Comparison of ENCODE assay signal across 9 cellular contexts in genomic region chr2:121689356-121689755, GRCh38. TPM values are rescaled to one million over a fixed set of nuclear protein-coding genes. Genes with fewer than 3 reads are reported as not detected.
DNase-seq lines count a peak whose midpoint lies in the region; ATAC-seq, FAIRE-seq and TF ChIP-seq lines count a peak whose summit lies in the region.
"Had no signal": no experiment of that assay in that cellular context is flagged by ENCODE, and none has a peak within 500 bp of the region (broad histone marks: within the 10 kb centered on the region; RNA-seq: fewer than 3 reads in every experiment).

No MANE protein-coding gene starts in this region.

- H3K27me3 ChIP-seq in GM23338 (ENCODE audit: insufficient read depth) (no peaks in the 10 kb centered on the region), pancreas (no peaks in the 10 kb centered on the region)

- no peak overlapping the region for H2AFZ ChIP-seq in GM23338

- H3K9me3 ChIP-seq in pancreas = no peaks in the 10 kb centered on the region

- peaks cover 16% of the 10 kb centered on the region for H3K4me1 Mint-ChIP-seq in GM23338

- intact Hi-C loops in pancreas (cut with DNase I) = no loop called here

- DNase-seq in GM23338 (ENCODE audit: low spot score) (peak; percentile 40), NCI-H748 (lab: John Stamatoyannopoulos, UW; ENCODE audit: unreplicated experiment) (peak; percentile 96), epidermal melanocyte (ENCODE audit: insufficient read length, low spot score) (peak; percentile 69), pancreas (peak in 4 of 6 donors; percentile 38 to 49 (median 44))
- DNase-seq in activated naive CD4-positive, alpha-beta T cell treated with anti-CD3 and anti-CD28 coated beads, Interleukin-2, amount 50 U/mL, for 16 hours = no peak
- DNase-seq in activated effector memory CD4-positive, alpha-beta T cell treated with anti-CD3 and anti-CD28 coated beads, Interleukin-2, amount 50 U/mL, for 16 hours = no peak
- DNase-seq in stimulated activated CD4-positive, alpha-beta T cell treated with anti-CD3 and anti-CD28 coated beads, Interleukin-4, amount 100 ng/mL, for 1 hour = no peak
- DNase-seq: activated CD8-positive, alpha-beta T cell treated with anti-CD3 and anti-CD28 coated beads, Interleukin-2, amount 10 ng/mL, durations not matched to agents 7 days and 5 days had no signal

- H3K27me3 Mint-ChIP-seq in GM23338 (ENCODE audit: insufficient read depth, low read depth, poor library complexity) = peaks cover 12% of the 10 kb centered on the region

- H3K4me3 Mint-ChIP-seq in GM23338 = no peak overlapping the region
- H3K4me3 Mint-ChIP-seq: activated CD8-positive, alpha-beta T cell treated with anti-CD3 and anti-CD28 coated beads, Interleukin-2, amount 10 ng/mL, durations not matched to agents 7 days and 5 days had no signal

- TF ChIP-seq CTCF in GM23338 (conservative IDR thresholded peaks at IDR 0.05; ENCODE audit: low read depth in 2 of 2) (peak; percentile 38; a peak in 3 of 4 replicates), pancreas (IDR thresholded peaks at IDR 0.05) (peak in 2 of 4 donors; percentile 21 to 22)

- H3K27ac Mint-ChIP-seq in GM23338 = no peak overlapping the region
- H3K27ac Mint-ChIP-seq: activated CD8-positive, alpha-beta T cell treated with anti-CD3 and anti-CD28 coated beads, Interleukin-2, amount 10 ng/mL, durations not matched to agents 7 days and 5 days had no signal

- H4K20me1 ChIP-seq in GM23338 (replicated peaks; ENCODE audit: insufficient read depth) = no peaks in the 10 kb centered on the region

- no peak overlapping the region for H3K27ac ChIP-seq in GM23338 (ENCODE audit: low read depth)
- H3K27ac ChIP-seq in pancreas = peak overlapping the region in 1 of 4 donors; percentile 42

- H3K79me2 ChIP-seq in GM23338 (replicated peaks; ENCODE audit: insufficient read depth) = no peaks in the 10 kb centered on the region

- no peak overlapping the region for H3K4me2 ChIP-seq in GM23338

- peaks cover 11% of the 10 kb centered on the region for H3K36me3 Mint-ChIP-seq in GM23338 (ENCODE audit: low read depth)

- peaks cover 6% of the 10 kb centered on the region for H3K9me3 Mint-ChIP-seq in GM23338

- 11% methylated on average over 4 of the region's 4 CpGs for WGBS in pancreas, 2 donors

- ATAC-seq in GM23338 = no peak
- peak; percentile 91 to 96 (median 94) for ATAC-seq in pancreas
- ATAC-seq in GM19328 (IDR thresholded peaks at IDR 0.05; ENCODE audit: unreplicated experiment) = no peak
- ATAC-seq: activated CD8-positive, alpha-beta T cell treated with anti-CD3 and anti-CD28 coated beads, Interleukin-2, amount 10 ng/mL, durations not matched to agents 7 days and 5 days had no signal

- H3K4me3 ChIP-seq in GM23338 (no peak overlapping the region), pancreas (no peak overlapping the region)

- FAIRE-seq in pancreas (lab: Jason Lieb, UNC) = no peak

- H3K9me2 ChIP-seq in GM23338 (ENCODE audit: insufficient read depth) = no peaks in the 10 kb centered on the region

- 0 out of 2 replicates have a peak, but pooled peaks cover 6% of the 10 kb centered on the region for H3F3A ChIP-seq in GM23338 (replicated peaks; ENCODE audit: low read depth)

- peaks cover 25% of the 10 kb centered on the region for H3K4me1 ChIP-seq in GM23338 (ENCODE audit: insufficient read depth)
- peaks cover 0 to 5% (median 0%) of the 10 kb centered on the region in 3 donors for H3K4me1 ChIP-seq in pancreas

- H3K36me3 ChIP-seq in GM23338 (ENCODE audit: insufficient read depth) (no peaks in the 10 kb centered on the region), pancreas (no peaks in the 10 kb centered on the region)

TF ChIP-seq in GM23338, 12 proteins besides CTCF, POLR2A, EP300 and RAD21 (continues in another document):
- TF ChIP-seq EZH2 (IDR thresholded peaks at IDR 0.05; ENCODE audit: low read depth, unreplicated experiment) = no peak
- TF ChIP-seq ZNF114 (CRISPR knock-in tag; IDR thresholded peaks at IDR 0.05) = no peak
- TF ChIP-seq JUNB (IDR thresholded peaks at IDR 0.05; ENCODE audit: unreplicated experiment) = no peak
- TF ChIP-seq CREB1 (CRISPR knock-in tag; IDR thresholded peaks at IDR 0.05; ENCODE audit: low read depth) = no peak
- TF ChIP-seq STAT1 (IDR thresholded peaks at IDR 0.05; ENCODE audit: unreplicated experiment) = no peak
- TF ChIP-seq POLR2AphosphoS5 (IDR thresholded peaks at IDR 0.05; ENCODE audit: low read depth) = no peak
- TF ChIP-seq ZNF331 (CRISPR knock-in tag; IDR thresholded peaks at IDR 0.05; ENCODE audit: low read depth) = no peak
- TF ChIP-seq EZH2phosphoT487 (IDR thresholded peaks at IDR 0.05; ENCODE audit: unreplicated experiment) = no peak
- TF ChIP-seq REST (IDR thresholded peaks at IDR 0.05; ENCODE audit: unreplicated experiment) = no peak
- TF ChIP-seq NANOG (IDR thresholded peaks at IDR 0.05; ENCODE audit: borderline replicate concordance) = no peak

RNA-seq across cellular contexts. Expression of gene CLASP1, which starts 40.1 kb away (rescaled TPM):
- total RNA-seq in GM23338 (2014; rRNA removed; shearing (Covaris generic)) = 47.9 and 56.3 TPM in 2 replicates
- 11.6 and 16.6 TPM in 2 replicates for polyA plus RNA-seq in GM23338 (2016; fragmentation: Nextera tagmentation; extraction: Ambion mirVana)
- 10 to 100 TPM; 17.1 to 34.5 (median 23.2) TPM for total RNA-seq in pancreas
- polyA plus RNA-seq in pancreas = 1 to 10 TPM; 8.9 to 9.3 TPM

RNA-seq across cellular contexts. Expression of gene NIFK, which starts 47.3 kb away (rescaled TPM):
- 98.8 and 106 TPM in 2 replicates for total RNA-seq in GM23338 (2014; rRNA removed; shearing (Covaris generic))
- 263 and 289 TPM in 2 replicates for polyA plus RNA-seq in GM23338 (2016; fragmentation: Nextera tagmentation; extraction: Ambion mirVana)
- 10 to 100 TPM; 22.9 to 40.4 (median 25.7) TPM for total RNA-seq in pancreas
- 10 to 100 TPM; 24.5 to 34.5 TPM for polyA plus RNA-seq in pancreas

Comparison
In these comparisons a context has a peak if more than half of its experiments do, and no peak if none do; other contexts are left out.
1. ATAC-seq: peak in pancreas (4 of 4); none in GM23338 (single experiment) and GM19328 (single experiment).
2. DNase-seq: peak in GM23338 (single experiment), NCI-H748 (single experiment), epidermal melanocyte (single experiment) and pancreas (4 of 6); none in activated naive CD4-positive, alpha-beta T cell treated with anti-CD3 and anti-CD28 coated beads, Interleukin-2, amount 50 U/mL, for 16 hours (single experiment), activated effector memory CD4-positive, alpha-beta T cell treated with anti-CD3 and anti-CD28 coated beads, Interleukin-2, amount 50 U/mL, for 16 hours (single experiment) and stimulated activated CD4-positive, alpha-beta T cell treated with anti-CD3 and anti-CD28 coated beads, Interleukin-4, amount 100 ng/mL, for 1 hour (single experiment).